Comparison of ENCODE assay signal across 23 cellular contexts in genomic region chr7:54833021-54833467, GRCh38.
DNase-seq lines count a peak whose midpoint lies in the region; ATAC-seq and TF ChIP-seq lines count a peak whose summit lies in the region.
"Had no signal": no experiment of that assay in that cellular context is flagged by ENCODE, and none has a peak within 500 bp of the region (broad histone marks: within the 10 kb centered on the region; RNA-seq: fewer than 3 reads in every experiment).

No MANE protein-coding gene starts in this region.

- intact Hi-C loops in mammary epithelial cell (cut with micrococcal nuclease) (no loop called here), MCF 10A (cut with micrococcal nuclease) (loop anchor here (5.0 kb wide), 1 partner anchor 299 kb away; no protein-coding TSS in a partner anchor), CD14-positive monocyte (cut with micrococcal nuclease) (no loop called here)
- intact Hi-C loops in naive thymus-derived CD4-positive, alpha-beta T cell (cut with micrococcal nuclease) = no loop called here

- WGBS in mammary epithelial cell (ENCODE audit: low coverage, missing lambda C conversion rate) = 99% methylated on average over 20 of the region's 39 CpGs

- no peaks in the 10 kb centered on the region for H3K79me2 ChIP-seq in mammary epithelial cell (ENCODE audit: insufficient read depth, low read length)

- H3K4me3 Mint-ChIP-seq in MCF 10A (ENCODE audit: unreplicated experiment) (no peak overlapping the region), CD14-positive monocyte (no peak overlapping the region)
- H3K4me3 Mint-ChIP-seq in activated naive CD8-positive, alpha-beta T cell treated with anti-CD3 and anti-CD28 coated beads for 36 hours = no peak overlapping the region
- no peak overlapping the region for H3K4me3 Mint-ChIP-seq in naive thymus-derived CD4-positive, alpha-beta T cell
- H3K4me3 Mint-ChIP-seq: H9; neural crest cell; stimulated activated memory B cell treated with anti-CD40 and anti-IgM and Interleukin-4, amounts not matched to agents 10 μg/mL and 1 μg/mL and 100 μg/mL, for 72 hours had no signal

- H3K9me3 Mint-ChIP-seq in MCF 10A (ENCODE audit: unreplicated experiment) (peaks cover 5% of the 10 kb centered on the region), CD14-positive monocyte (peaks cover 7 to 18% (median 15%) of the 10 kb centered on the region in 7 donors)
- peaks cover 1% of the 10 kb centered on the region for H3K9me3 Mint-ChIP-seq in activated naive CD8-positive, alpha-beta T cell treated with anti-CD3 and anti-CD28 coated beads for 36 hours
- peaks cover 0 to 26% (median 7%) of the 10 kb centered on the region in 11 donors for H3K9me3 Mint-ChIP-seq in naive thymus-derived CD4-positive, alpha-beta T cell

- H3K4me1 Mint-ChIP-seq in MCF 10A (ENCODE audit: insufficient read depth, unreplicated experiment) = peaks cover 26% of the 10 kb centered on the region
- H3K4me1 Mint-ChIP-seq in activated naive CD8-positive, alpha-beta T cell treated with anti-CD3 and anti-CD28 coated beads for 36 hours = peaks cover 4% of the 10 kb centered on the region
- peaks cover 21% of the 10 kb centered on the region for H3K4me1 Mint-ChIP-seq in CD14-positive monocyte
- H3K4me1 Mint-ChIP-seq in naive thymus-derived CD4-positive, alpha-beta T cell = no peaks in the 10 kb centered on the region
- H3K4me1 Mint-ChIP-seq: H9; neural crest cell; stimulated activated memory B cell treated with anti-CD40 and anti-IgM and Interleukin-4, amounts not matched to agents 10 μg/mL and 1 μg/mL and 100 μg/mL, for 72 hours had no signal

- H2AFZ ChIP-seq in mammary epithelial cell (ENCODE audit: low read depth, low read length) = no peak overlapping the region

- CTCF ChIA-PET in mammary epithelial cell (lab: Charles Lee; ENCODE audit: low non-redundant PET) = no interaction called here
- CTCF ChIA-PET in MCF 10A (lab: Yijun Ruan, JAX) = interaction anchor here (0.9 to 1.9 kb wide), 2 partner anchors 9 to 59 kb away, joined by 4 to 5 read pairs; no protein-coding TSS in a partner anchor
- CTCF ChIA-PET in naive thymus-derived CD4-positive, alpha-beta T cell (lab: Charles Lee) = interaction anchor here (1.0 kb wide), 1 partner anchor 33 kb away, joined by 3 read pairs; no protein-coding TSS in a partner anchor

- peak overlapping the region; percentile 94 for H3K27ac ChIP-seq in mammary epithelial cell (ENCODE audit: insufficient read depth, low read depth, low read length)
- peak overlapping the region; percentile 99 for H3K27ac ChIP-seq in RWPE2 (ENCODE audit: poor library complexity, severe bottlenecking)
- H3K27ac ChIP-seq in naive thymus-derived CD4-positive, alpha-beta T cell (ENCODE audit: low read depth, low read length) = no peak overlapping the region
- H3K27ac ChIP-seq: heart left ventricle, prostate gland, thoracic aorta had no signal

- no peak overlapping the region for H3K9ac ChIP-seq in mammary epithelial cell (ENCODE audit: insufficient read depth, low read length)

- H3K9me3 ChIP-seq in mammary epithelial cell (replicated peaks; ENCODE audit: insufficient read depth, low read length) = peaks cover 5% of the 10 kb centered on the region
- no peaks in the 10 kb centered on the region for H3K9me3 ChIP-seq in RWPE2 (ENCODE audit: severe bottlenecking)
- no peaks in the 10 kb centered on the region for H3K9me3 ChIP-seq in naive thymus-derived CD4-positive, alpha-beta T cell (ENCODE audit: control insufficient read depth in 2 of 3, low read length in 3 of 3)
- H3K9me3 ChIP-seq: heart left ventricle, mucosa of descending colon, prostate gland, thoracic aorta had no signal

- no peaks in the 10 kb centered on the region for H4K20me1 ChIP-seq in mammary epithelial cell (ENCODE audit: insufficient read depth, low read length)

- H3K4me3 ChIP-seq in mammary epithelial cell (replicated peaks in 1 of 3; ENCODE audit: insufficient read depth in 1 of 3, low read depth in 2 of 3, low read length in 3 of 3) = no peak overlapping the region
- H3K4me3 ChIP-seq in RWPE2 (ENCODE audit: severe bottlenecking) = no peak overlapping the region
- H3K4me3 ChIP-seq in naive thymus-derived CD4-positive, alpha-beta T cell (ENCODE audit: low read length) = no peak overlapping the region
- H3K4me3 ChIP-seq: heart left ventricle, K562, mucosa of descending colon, prostate gland, thoracic aorta had no signal

- in situ Hi-C loops in mammary epithelial cell (cut with MboI; ENCODE audit: low sequenced_read_pairs in 2 of 2) = no loop called here

- H3K27ac Mint-ChIP-seq in MCF 10A (ENCODE audit: low read depth, unreplicated experiment) = no peak overlapping the region
- H3K27ac Mint-ChIP-seq in activated naive CD8-positive, alpha-beta T cell treated with anti-CD3 and anti-CD28 coated beads for 36 hours = no peak overlapping the region
- H3K27ac Mint-ChIP-seq in CD14-positive monocyte = no peak overlapping the region
- no peak overlapping the region for H3K27ac Mint-ChIP-seq in naive thymus-derived CD4-positive, alpha-beta T cell
- H3K27ac Mint-ChIP-seq: H9; stimulated activated memory B cell treated with anti-CD40 and anti-IgM and Interleukin-4, amounts not matched to agents 10 μg/mL and 1 μg/mL and 100 μg/mL, for 72 hours had no signal

- no peak for TF ChIP-seq CTCF in mammary epithelial cell (conservative IDR thresholded peaks at IDR 0.05 in 1 of 2, IDR thresholded peaks at IDR 0.05 in 1 of 2; ENCODE audit: extremely low read depth in 1 of 2, insufficient read depth in 1 of 2, low read depth in 1 of 2, low read length in 2 of 2)
- TF ChIP-seq CTCF in MCF 10A (IDR thresholded peaks at IDR 0.05; ENCODE audit: unreplicated experiment) = no peak
- no peak for TF ChIP-seq CTCF in RWPE2 (IDR thresholded peaks at IDR 0.05; ENCODE audit: poor library complexity, severe bottlenecking)
- TF ChIP-seq CTCF in CD14-positive monocyte (IDR thresholded peaks at IDR 0.05) = no peak

- no TSS peak for BruUV-seq in mammary epithelial cell (replicated peaks; lab: Mats Ljungman, UMichigan)
- BruUV-seq in MCF 10A (replicated peaks; lab: Mats Ljungman, UMichigan) = no TSS peak

- H3K36me3 Mint-ChIP-seq in MCF 10A (ENCODE audit: insufficient read depth, unreplicated experiment) (no peaks in the 10 kb centered on the region), CD14-positive monocyte (no peaks in the 10 kb centered on the region)
- no peaks in the 10 kb centered on the region for H3K36me3 Mint-ChIP-seq in activated naive CD8-positive, alpha-beta T cell treated with anti-CD3 and anti-CD28 coated beads for 36 hours
- H3K36me3 Mint-ChIP-seq in naive thymus-derived CD4-positive, alpha-beta T cell = no peaks in the 10 kb centered on the region
- H3K36me3 Mint-ChIP-seq: stimulated activated memory B cell treated with anti-CD40 and anti-IgM and Interleukin-4, amounts not matched to agents 10 μg/mL and 1 μg/mL and 100 μg/mL, for 72 hours had no signal

- POLR2A ChIA-PET in MCF 10A (lab: Yijun Ruan, JAX) = interaction anchor here (3.9 kb wide), 1 partner anchor 188 kb away, joined by 41 read pairs; the partner anchor contains the start of gene EGFR
- POLR2A ChIA-PET in naive thymus-derived CD4-positive, alpha-beta T cell (lab: Charles Lee) = no interaction called here

- H3K27me3 ChIP-seq in mammary epithelial cell (ENCODE audit: insufficient read depth, low read length) = no peaks in the 10 kb centered on the region
- no peaks in the 10 kb centered on the region for H3K27me3 ChIP-seq in RWPE2 (ENCODE audit: insufficient read depth, poor library complexity, severe bottlenecking)
- no peaks in the 10 kb centered on the region for H3K27me3 ChIP-seq in naive thymus-derived CD4-positive, alpha-beta T cell (ENCODE audit: control insufficient read depth in 2 of 2, insufficient read depth in 2 of 2, low read length in 2 of 2)
- H3K27me3 ChIP-seq: heart left ventricle had no signal

- dilution Hi-C loops in mammary epithelial cell (cut with HindIII; ENCODE audit: low sequenced_read_pairs) = loop anchor here (5.0 kb wide), 2 partner anchors 46 to 184 kb away; partner anchors contain the start of gene EGFR

- H3K4me2 ChIP-seq in mammary epithelial cell (ENCODE audit: insufficient read depth, low read depth, low read length) = no peak overlapping the region

- H3K36me3 ChIP-seq in mammary epithelial cell (ENCODE audit: insufficient read depth, low read length) = no peaks in the 10 kb centered on the region
- no peaks in the 10 kb centered on the region for H3K36me3 ChIP-seq in RWPE2 (ENCODE audit: low read depth)
- H3K36me3 ChIP-seq in naive thymus-derived CD4-positive, alpha-beta T cell (ENCODE audit: control insufficient read depth in 2 of 3, insufficient read depth in 3 of 3, low read length in 3 of 3) = no peaks in the 10 kb centered on the region
- H3K36me3 ChIP-seq: heart left ventricle, prostate gland, thoracic aorta had no signal

- peaks cover 28% of the 10 kb centered on the region for H3K4me1 ChIP-seq in mammary epithelial cell (ENCODE audit: insufficient read depth, low read length)
- peaks cover 30% of the 10 kb centered on the region for H3K4me1 ChIP-seq in RWPE2 (ENCODE audit: insufficient read depth, poor library complexity, severe bottlenecking)
- no peaks in the 10 kb centered on the region for H3K4me1 ChIP-seq in naive thymus-derived CD4-positive, alpha-beta T cell (ENCODE audit: control insufficient read depth in 2 of 2, insufficient read depth in 2 of 2, low read length in 2 of 2)
- H3K4me1 ChIP-seq: prostate gland had no signal

- no peaks in the 10 kb centered on the region for H3K27me3 Mint-ChIP-seq in MCF 10A (ENCODE audit: insufficient read depth, unreplicated experiment)
- H3K27me3 Mint-ChIP-seq in activated naive CD8-positive, alpha-beta T cell treated with anti-CD3 and anti-CD28 coated beads for 36 hours = peaks cover 11% of the 10 kb centered on the region
- peaks cover 1 to 7% (median 4%) of the 10 kb centered on the region in 3 donors for H3K27me3 Mint-ChIP-seq in CD14-positive monocyte (ENCODE audit: low read depth in 3 of 3)
- H3K27me3 Mint-ChIP-seq in naive thymus-derived CD4-positive, alpha-beta T cell = peaks cover 0 to 15% (median 7%) of the 10 kb centered on the region in 5 donors
- H3K27me3 Mint-ChIP-seq: stimulated activated memory B cell treated with anti-CD40 and anti-IgM and Interleukin-4, amounts not matched to agents 10 μg/mL and 1 μg/mL and 100 μg/mL, for 72 hours had no signal

- DNase-seq in mammary epithelial cell (no peak), MCF 10A (ENCODE audit: unreplicated experiment) (no peak), RWPE2 (ENCODE audit: low spot score) (no peak), left kidney (ENCODE audit: low read depth, low spot score) (peak; percentile 60), Kasumi-1 (lab: John Stamatoyannopoulos, UW) (no peak), CD14-positive monocyte (ENCODE audit: low spot score) (no peak)
- no peak for DNase-seq in activated naive CD8-positive, alpha-beta T cell treated with anti-CD3 and anti-CD28 coated beads for 36 hours
- no peak for DNase-seq in naive thymus-derived CD4-positive, alpha-beta T cell
- DNase-seq: 8988T; activated CD4-positive, alpha-beta T cell treated with anti-CD3 and anti-CD28 coated beads for 4 hours; activated naive CD4-positive, alpha-beta T cell treated with Interleukin-2 at 50 U/mL for 16 hours; activated T-cell treated with anti-CD3 and anti-CD28 coated beads, Interleukin-2, amount 50 U/mL, for 48 hours; H9; heart left ventricle; mucosa of descending colon; NCI-H1694; NCI-H69; stimulated activated CD4-positive, alpha-beta T cell treated with anti-CD3 and anti-CD28 coated beads, Interleukin-2, amount 100 ng/mL, for 24 hours had no signal

- ATAC-seq in RWPE2 (ENCODE audit: low read depth) = no peak
- ATAC-seq in naive thymus-derived CD4-positive, alpha-beta T cell = no peak
- ATAC-seq: K562; mucosa of descending colon; stimulated activated memory B cell treated with anti-CD40 and anti-IgM and Interleukin-4, amounts not matched to agents 10 μg/mL and 1 μg/mL and 100 μg/mL, for 72 hours had no signal
